Comparison of ENCODE assay signal across 29 cellular contexts in genomic region chr7:141709318-141709717, GRCh38. TPM values are rescaled to one million over a fixed set of nuclear protein-coding genes. Genes with fewer than 3 reads are reported as not detected.
"Had no signal": no experiment of that assay in that cellular context is flagged by ENCODE, and none has a peak within 500 bp of the region (broad histone marks: within the 10 kb centered on the region; RNA-seq: fewer than 3 reads in every experiment).

No MANE protein-coding gene starts in this region.

- DNase-seq: activated CD4-positive, alpha-beta memory T cell treated with anti-CD3 and anti-CD28 coated beads for 36 hours; activated CD4-positive, alpha-beta T cell treated with anti-CD3 and anti-CD28 coated beads for 36 hours; activated CD4-positive, alpha-beta T cell treated with anti-CD3 and anti-CD28 coated beads, Interleukin-2, amount 10 ng/mL, durations not matched to agents 24 days and 14 days; activated CD4-positive, CD25-positive, alpha-beta regulatory T cell; activated CD4-positive, CD25-positive, alpha-beta regulatory T cell treated with anti-CD3 and anti-CD28 coated beads, Interleukin-2, amount 50 U/mL, for 72 hours; activated CD8-positive, alpha-beta memory T cell treated with anti-CD3 and anti-CD28 coated beads, Interleukin-2, amount 10 ng/mL, durations not matched to agents 7 days and 5 days; activated CD8-positive, alpha-beta memory T cell treated with anti-CD3 and anti-CD28 coated beads, Interleukin-2, amount 50 U/mL, for 4 hours; activated CD8-positive, alpha-beta T cell treated with anti-CD3 and anti-CD28 coated beads, Interleukin-2, amount 10 ng/mL, durations not matched to agents 7 days and 5 days; activated effector memory CD4-positive, alpha-beta T cell treated with anti-CD3 and anti-CD28 coated beads, Interleukin-2, amount 50 U/mL, for 16 hours; activated naive CD4-positive, alpha-beta T cell treated with anti-CD3 and anti-CD28 coated beads for 36 hours; activated naive CD8-positive, alpha-beta T cell treated with anti-CD3 and anti-CD28 coated beads for 36 hours; activated naive CD8-positive, alpha-beta T cell treated with anti-CD3 and anti-CD28 coated beads, Interleukin-2, amount 50 U/mL, for 24 hours; activated T-cell treated with anti-CD3 and anti-CD28 coated beads, Interleukin-2, amount 50 U/mL, for 1 hour; activated T-cell treated with anti-CD3 and anti-CD28 coated beads, Interleukin-2, amount 50 U/mL, for 48 hours; adrenal gland; amygdala; aorta; body of pancreas; caudate nucleus; cortex of kidney; dermis blood vessel endothelial cell; effector CD4-positive, alpha-beta T cell; effector memory CD8-positive, alpha-beta T cell; esophagus squamous epithelium; glutamatergic neuron; heart left ventricle; T-helper 17 cell; T1000 had no signal

- H3K27ac ChIP-seq: adrenal gland, body of pancreas, esophagus squamous epithelium, heart left ventricle had no signal

RNA-seq across cellular contexts. Expression of gene WEE2, which starts 1.2 kb away (rescaled TPM):
- polyA plus RNA-seq: aorta, esophagus, heart left ventricle had no signal

RNA-seq across cellular contexts. Expression of gene TAS2R3, which starts 54.6 kb away (rescaled TPM):
- polyA plus RNA-seq: adrenal gland, heart left ventricle had no signal
